In the genomic region with DNA sequence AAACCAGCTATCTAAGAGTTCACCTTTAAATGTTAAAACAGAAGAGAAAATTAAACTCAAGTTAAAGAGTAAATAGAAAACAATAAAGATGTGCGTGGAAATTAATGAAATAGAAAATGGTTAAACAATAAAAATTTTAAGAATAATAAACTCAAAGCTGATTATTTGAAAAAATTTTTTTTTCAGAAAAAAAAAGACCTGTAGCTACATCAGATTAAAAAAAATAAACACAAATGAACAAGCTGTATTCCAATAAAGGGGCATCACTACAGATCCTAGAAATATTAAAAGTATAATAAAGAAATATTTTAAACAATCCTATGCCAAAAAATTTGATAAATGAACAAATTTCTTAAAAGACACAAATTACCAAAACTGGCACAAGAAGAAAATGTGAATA, we compare ENCODE assay signal across 1 cellular context.
TF ChIP-seq lines count a peak whose summit lies in the region.

No MANE protein-coding gene starts in this region.

TF ChIP-seq in HEK293, 187 proteins besides CTCF, POLR2A, EP300 and RAD21 (continued from another document):
- TF ChIP-seq, protein P1, sequence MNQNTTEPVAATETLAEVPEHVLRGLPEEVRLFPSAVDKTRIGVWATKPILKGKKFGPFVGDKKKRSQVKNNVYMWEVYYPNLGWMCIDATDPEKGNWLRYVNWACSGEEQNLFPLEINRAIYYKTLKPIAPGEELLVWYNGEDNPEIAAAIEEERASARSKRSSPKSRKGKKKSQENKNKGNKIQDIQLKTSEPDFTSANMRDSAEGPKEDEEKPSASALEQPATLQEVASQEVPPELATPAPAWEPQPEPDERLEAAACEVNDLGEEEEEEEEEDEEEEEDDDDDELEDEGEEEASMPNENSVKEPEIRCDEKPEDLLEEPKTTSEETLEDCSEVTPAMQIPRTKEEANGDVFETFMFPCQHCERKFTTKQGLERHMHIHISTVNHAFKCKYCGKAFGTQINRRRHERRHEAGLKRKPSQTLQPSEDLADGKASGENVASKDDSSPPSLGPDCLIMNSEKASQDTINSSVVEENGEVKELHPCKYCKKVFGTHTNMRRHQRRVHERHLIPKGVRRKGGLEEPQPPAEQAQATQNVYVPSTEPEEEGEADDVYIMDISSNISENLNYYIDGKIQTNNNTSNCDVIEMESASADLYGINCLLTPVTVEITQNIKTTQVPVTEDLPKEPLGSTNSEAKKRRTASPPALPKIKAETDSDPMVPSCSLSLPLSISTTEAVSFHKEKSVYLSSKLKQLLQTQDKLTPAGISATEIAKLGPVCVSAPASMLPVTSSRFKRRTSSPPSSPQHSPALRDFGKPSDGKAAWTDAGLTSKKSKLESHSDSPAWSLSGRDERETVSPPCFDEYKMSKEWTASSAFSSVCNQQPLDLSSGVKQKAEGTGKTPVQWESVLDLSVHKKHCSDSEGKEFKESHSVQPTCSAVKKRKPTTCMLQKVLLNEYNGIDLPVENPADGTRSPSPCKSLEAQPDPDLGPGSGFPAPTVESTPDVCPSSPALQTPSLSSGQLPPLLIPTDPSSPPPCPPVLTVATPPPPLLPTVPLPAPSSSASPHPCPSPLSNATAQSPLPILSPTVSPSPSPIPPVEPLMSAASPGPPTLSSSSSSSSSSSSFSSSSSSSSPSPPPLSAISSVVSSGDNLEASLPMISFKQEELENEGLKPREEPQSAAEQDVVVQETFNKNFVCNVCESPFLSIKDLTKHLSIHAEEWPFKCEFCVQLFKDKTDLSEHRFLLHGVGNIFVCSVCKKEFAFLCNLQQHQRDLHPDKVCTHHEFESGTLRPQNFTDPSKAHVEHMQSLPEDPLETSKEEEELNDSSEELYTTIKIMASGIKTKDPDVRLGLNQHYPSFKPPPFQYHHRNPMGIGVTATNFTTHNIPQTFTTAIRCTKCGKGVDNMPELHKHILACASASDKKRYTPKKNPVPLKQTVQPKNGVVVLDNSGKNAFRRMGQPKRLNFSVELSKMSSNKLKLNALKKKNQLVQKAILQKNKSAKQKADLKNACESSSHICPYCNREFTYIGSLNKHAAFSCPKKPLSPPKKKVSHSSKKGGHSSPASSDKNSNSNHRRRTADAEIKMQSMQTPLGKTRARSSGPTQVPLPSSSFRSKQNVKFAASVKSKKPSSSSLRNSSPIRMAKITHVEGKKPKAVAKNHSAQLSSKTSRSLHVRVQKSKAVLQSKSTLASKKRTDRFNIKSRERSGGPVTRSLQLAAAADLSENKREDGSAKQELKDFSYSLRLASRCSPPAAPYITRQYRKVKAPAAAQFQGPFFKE (tag by site-specific recombination; IDR thresholded peaks at IDR 0.05; ENCODE audit: borderline replicate concordance): no peak
- TF ChIP-seq GLIS2 (tag by site-specific recombination; IDR thresholded peaks at IDR 0.05) (no peak), KLF7 (tag by site-specific recombination; IDR thresholded peaks at IDR 0.05; ENCODE audit: borderline replicate concordance) (no peak), YY2 (tag by site-specific recombination; IDR thresholded peaks at IDR 0.05) (no peak), ZNF558 (tag by site-specific recombination; IDR thresholded peaks at IDR 0.05) (0 out of 2 replicates have a peak, but pooled peaks have one; percentile 21), ZBTB20 (tag by site-specific recombination; IDR thresholded peaks at IDR 0.05) (no peak), SCRT2 (tag by site-specific recombination; IDR thresholded peaks at IDR 0.05) (peak; percentile 42), ZNF174 (tag by site-specific recombination; IDR thresholded peaks at IDR 0.05) (no peak), SCRT1 (tag by site-specific recombination; IDR thresholded peaks at IDR 0.05; ENCODE audit: borderline replicate concordance) (0 out of 2 replicates have a peak, but pooled peaks have one; percentile 18)
